Comparison of ENCODE assay signal across 1 cellular context in the genomic region with DNA sequence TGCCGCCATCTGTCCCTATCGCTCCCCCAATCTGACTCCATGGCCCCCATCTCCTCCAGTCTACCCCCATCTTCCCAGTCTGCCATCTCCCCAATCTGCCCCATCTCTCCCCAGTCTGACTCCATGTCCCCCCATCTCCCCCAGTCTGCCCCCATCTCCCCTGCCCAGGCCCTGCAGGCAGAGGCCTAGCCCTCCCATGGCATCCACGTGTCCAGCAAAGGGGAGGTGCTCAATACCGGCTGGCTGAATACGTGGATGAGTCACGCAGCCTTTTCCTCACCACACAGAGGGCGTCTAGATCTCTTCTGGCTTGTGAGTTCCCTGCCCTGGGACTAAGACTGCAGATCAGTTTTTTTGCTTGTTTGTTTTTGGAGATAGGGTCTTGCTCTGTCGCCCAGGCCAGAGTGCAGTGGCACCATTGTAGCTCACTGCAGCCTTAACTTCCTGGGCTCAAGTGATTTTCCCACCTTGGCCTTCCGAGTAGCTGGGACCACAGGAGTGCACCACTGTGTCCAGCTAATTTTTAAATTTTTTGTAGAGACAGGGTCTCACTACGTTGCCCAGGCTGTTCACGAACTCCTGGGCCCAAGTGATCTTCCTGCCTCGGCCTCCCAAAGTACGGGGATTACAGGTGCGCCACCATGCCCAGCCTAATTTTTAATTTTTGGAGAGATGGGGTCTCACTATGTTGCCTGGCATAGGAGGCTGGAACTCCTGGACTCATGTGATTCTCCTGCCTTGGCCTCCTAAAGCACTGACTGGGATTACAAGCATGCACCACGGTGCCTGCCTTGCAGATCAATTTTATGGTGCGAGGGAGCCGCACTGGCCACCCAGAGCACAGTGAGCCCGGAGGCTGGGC.
A peak's percentile ranks its signal among the peaks of the same experiment; 100 is the strongest.
TF ChIP-seq lines count a peak whose summit lies in the region.

No MANE protein-coding gene starts in this region.

TF ChIP-seq in H1, 55 proteins besides CTCF, POLR2A, EP300 and RAD21 (continued from another document):
- TF ChIP-seq TAF7 (optimal IDR thresholded peaks at IDR 0.05; ENCODE audit: borderline replicate concordance, low read depth, low read length) (no peak), CBX8 (IDR thresholded peaks at IDR 0.05; ENCODE audit: borderline replicate concordance, low read depth, low read length) (no peak), E2F6 (IDR thresholded peaks at IDR 0.05) (no peak), SRF (IDR thresholded peaks at IDR 0.05; ENCODE audit: low read depth, low read length) (no peak), TCF12 (IDR thresholded peaks at IDR 0.05; ENCODE audit: low read depth, low read length) (no peak), NRF1 (IDR thresholded peaks at IDR 0.05; ENCODE audit: low read depth, low read length) (no peak), PHF8 (conservative IDR thresholded peaks at IDR 0.05; ENCODE audit: low read depth, low read length) (no peak), SP2 (IDR thresholded peaks at IDR 0.05; ENCODE audit: low read length) (no peak), BRCA1 (IDR thresholded peaks at IDR 0.05; ENCODE audit: low read depth, low read length) (no peak), POLR2AphosphoS5 (IDR thresholded peaks at IDR 0.05; ENCODE audit: low read depth, low read length) (no peak; the same call in 1 of the 2 replicates), MAFK (IDR thresholded peaks at IDR 0.05; ENCODE audit: low read depth, low read length) (no peak), EZH2 (IDR thresholded peaks at IDR 0.05; ENCODE audit: low read depth, low read length, severe bottlenecking) (no peak), EGR1 (IDR thresholded peaks at IDR 0.05; ENCODE audit: borderline replicate concordance, low read depth, low read length) (no peak), ATF3 (IDR thresholded peaks at IDR 0.05; ENCODE audit: insufficient read depth, low read depth, low read length) (no peak), JUND (IDR thresholded peaks at IDR 0.05; ENCODE audit: low read length) (peak; percentile 51; the same call in 1 of the 2 replicates), BACH1 (IDR thresholded peaks at IDR 0.05; ENCODE audit: low read length) (no peak), POU5F1 (IDR thresholded peaks at IDR 0.05; ENCODE audit: low read depth, low read length) (no peak), KDM1A (IDR thresholded peaks at IDR 0.05; ENCODE audit: borderline replicate concordance, low read length) (peak; percentile 48; the same call in 1 of the 2 replicates), SIN3A (conservative IDR thresholded peaks at IDR 0.05 in 1 of 2, IDR thresholded peaks at IDR 0.05 in 1 of 2; ENCODE audit: low read depth in 1 of 2, low read length in 2 of 2) (no peak), MAX (IDR thresholded peaks at IDR 0.05) (peak; percentile 66), CHD2 (IDR thresholded peaks at IDR 0.05; ENCODE audit: low read length) (no peak), RFX5 (IDR thresholded peaks at IDR 0.05; ENCODE audit: borderline replicate concordance, low read depth, low read length) (no peak)
